ENCODE assay signal across 10 cellular contexts in the genomic region with DNA sequence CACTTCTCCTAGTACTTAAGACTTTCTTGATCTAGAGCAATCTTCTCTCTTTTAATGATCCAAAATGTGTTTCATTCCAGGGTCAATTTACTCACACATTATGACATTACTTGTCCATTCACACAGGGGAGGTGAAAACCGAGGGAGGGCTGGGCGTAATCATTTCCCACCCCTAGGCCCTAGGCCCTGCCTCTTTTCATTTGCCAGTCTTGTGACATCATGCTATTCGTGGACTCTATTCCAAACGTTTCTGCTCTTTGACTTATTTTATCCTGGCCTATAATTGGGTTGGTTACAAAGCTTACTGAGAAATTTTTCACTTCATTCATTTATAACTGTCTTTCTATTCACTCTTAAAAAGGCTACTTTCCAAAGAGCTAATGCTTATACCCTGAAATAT. TPM values are rescaled to one million over a fixed set of nuclear protein-coding genes. Genes with fewer than 3 reads are reported as not detected.
DNase-seq lines count a peak whose midpoint lies in the region; ATAC-seq and TF ChIP-seq lines count a peak whose summit lies in the region.
"Had no signal": no experiment of that assay in that cellular context is flagged by ENCODE, and none has a peak within 500 bp of the region (broad histone marks: within the 10 kb centered on the region; RNA-seq: fewer than 3 reads in every experiment).

No MANE protein-coding gene starts in this region.

- no peak for TF ChIP-seq POLR2A in ovary (IDR thresholded peaks at IDR 0.05)

- H3K27ac Mint-ChIP-seq in activated T-cell treated with anti-CD3 and anti-CD28 coated beads, Interleukin-2, amount 50 U/mL, for 24 hours = peak overlapping the region; percentile 82
- no peak overlapping the region for H3K27ac Mint-ChIP-seq in endodermal cell
- peak overlapping the region in 1 of 2 donors; percentile 45 for H3K27ac Mint-ChIP-seq in stimulated activated naive CD8-positive, alpha-beta T cell treated with anti-CD3 and anti-CD28 coated beads, Interleukin-15, amount 100 ng/mL, for 72 hours

- peaks cover 73% of the 10 kb centered on the region for H3K36me3 Mint-ChIP-seq in activated T-cell treated with anti-CD3 and anti-CD28 coated beads, Interleukin-2, amount 50 U/mL, for 24 hours (ENCODE audit: low read depth)
- peaks cover 41% of the 10 kb centered on the region for H3K36me3 Mint-ChIP-seq in endodermal cell (ENCODE audit: low read depth)

- H3K27ac ChIP-seq in SK-N-MC (no peak overlapping the region), endodermal cell (ENCODE audit: low read depth, low read length) (no peak overlapping the region), ovary (no peak overlapping the region)

- no peaks in the 10 kb centered on the region for H3K9me3 Mint-ChIP-seq in activated T-cell treated with anti-CD3 and anti-CD28 coated beads, Interleukin-2, amount 50 U/mL, for 24 hours
- H3K9me3 Mint-ChIP-seq in endodermal cell = no peaks in the 10 kb centered on the region
- H3K9me3 Mint-ChIP-seq in stimulated activated naive CD8-positive, alpha-beta T cell treated with anti-CD3 and anti-CD28 coated beads, Interleukin-15, amount 100 ng/mL, for 72 hours = no peaks in the 10 kb centered on the region
- H3K9me3 Mint-ChIP-seq: mesothelial cell of epicardium had no signal

- H3K9me3 ChIP-seq in SK-N-MC (ENCODE audit: low read depth, low read length) (no peaks in the 10 kb centered on the region), endodermal cell (ENCODE audit: control insufficient read depth, low read length) (no peaks in the 10 kb centered on the region), ovary (no peaks in the 10 kb centered on the region)

- peaks cover 50% of the 10 kb centered on the region for H3K4me1 Mint-ChIP-seq in activated T-cell treated with anti-CD3 and anti-CD28 coated beads, Interleukin-2, amount 50 U/mL, for 24 hours (ENCODE audit: low read depth)
- peaks cover 32% of the 10 kb centered on the region for H3K4me1 Mint-ChIP-seq in endodermal cell
- peaks cover 56% of the 10 kb centered on the region for H3K4me1 Mint-ChIP-seq in stimulated activated naive CD8-positive, alpha-beta T cell treated with anti-CD3 and anti-CD28 coated beads, Interleukin-15, amount 100 ng/mL, for 72 hours

- peak; percentile 18 for DNase-seq in activated T-cell treated with anti-CD3 and anti-CD28 coated beads, Interleukin-2, amount 50 U/mL, for 24 hours
- DNase-seq in activated T-cell treated with anti-CD3 and anti-CD28 coated beads for 4 hours = no peak
- no peak for DNase-seq in SK-N-MC (ENCODE audit: low read depth, low spot score)
- no peak for DNase-seq in endodermal cell
- DNase-seq in stimulated activated naive CD8-positive, alpha-beta T cell treated with anti-CD3 and anti-CD28 coated beads, Interleukin-15, amount 100 ng/mL, for 72 hours = no peak
- no peak for DNase-seq in COLO829 (ENCODE audit: low spot score)
- no peak for DNase-seq in ovary
- DNase-seq: T-helper 9 cell had no signal

- no peak for TF ChIP-seq EP300 in ovary (IDR thresholded peaks at IDR 0.05)

- H3K36me3 ChIP-seq in SK-N-MC (ENCODE audit: insufficient read depth, low read length) = peaks cover 32% of the 10 kb centered on the region
- H3K36me3 ChIP-seq in endodermal cell (ENCODE audit: control insufficient read depth, insufficient read depth, low read length) = peaks cover 32% of the 10 kb centered on the region
- H3K36me3 ChIP-seq in ovary = no peaks in the 10 kb centered on the region

- WGBS in endodermal cell (ENCODE audit: insufficient coverage in 1 of 2, insufficient read length in 1 of 2), 2 experiments = 75 to 90% methylated on average over 3 to 4 of the region's 4 CpGs
- 45 to 56% (median 47%) methylated on average over 4 of the region's 4 CpGs for WGBS in ovary, 3 donors

- peak overlapping the region; percentile 94 for H3K4me3 Mint-ChIP-seq in activated T-cell treated with anti-CD3 and anti-CD28 coated beads, Interleukin-2, amount 50 U/mL, for 24 hours
- H3K4me3 Mint-ChIP-seq in endodermal cell = no peak overlapping the region
- peak overlapping the region; percentile 88 to 94 for H3K4me3 Mint-ChIP-seq in stimulated activated naive CD8-positive, alpha-beta T cell treated with anti-CD3 and anti-CD28 coated beads, Interleukin-15, amount 100 ng/mL, for 72 hours

- no peak for TF ChIP-seq CTCF in endodermal cell (conservative IDR thresholded peaks at IDR 0.05)
- TF ChIP-seq CTCF in ovary (IDR thresholded peaks at IDR 0.05) = no peak

- no peaks in the 10 kb centered on the region for H3K27me3 Mint-ChIP-seq in activated T-cell treated with anti-CD3 and anti-CD28 coated beads, Interleukin-2, amount 50 U/mL, for 24 hours
- no peaks in the 10 kb centered on the region for H3K27me3 Mint-ChIP-seq in endodermal cell (ENCODE audit: insufficient read depth)
- H3K27me3 Mint-ChIP-seq in stimulated activated naive CD8-positive, alpha-beta T cell treated with anti-CD3 and anti-CD28 coated beads, Interleukin-15, amount 100 ng/mL, for 72 hours = no peaks in the 10 kb centered on the region

- H3K9ac ChIP-seq in SK-N-MC (ENCODE audit: insufficient read length) (no peak overlapping the region), endodermal cell (ENCODE audit: extremely low read depth, low read length, poor library complexity, severe bottlenecking) (no peak overlapping the region)

- no peak for ATAC-seq in stimulated activated naive CD8-positive, alpha-beta T cell treated with anti-CD3 and anti-CD28 coated beads, Interleukin-15, amount 100 ng/mL, for 72 hours
- ATAC-seq in GM18870 (IDR thresholded peaks at IDR 0.05; ENCODE audit: unreplicated experiment) = no peak

- H3K4me3 ChIP-seq in SK-N-MC = peak overlapping the region; percentile 96; the same call in 1 of the 2 replicates
- peak overlapping the region; percentile 95 for H3K4me3 ChIP-seq in endodermal cell (ENCODE audit: low read length)
- H3K4me3 ChIP-seq in ovary = no peak overlapping the region

- H3K4me1 ChIP-seq in endodermal cell (ENCODE audit: control insufficient read depth, insufficient read depth, low read length) = peaks cover 4% of the 10 kb centered on the region
- peaks cover 12% of the 10 kb centered on the region for H3K4me1 ChIP-seq in ovary (ENCODE audit: insufficient read depth)

- H3K27me3 ChIP-seq in endodermal cell (ENCODE audit: control insufficient read depth, insufficient read depth, low read length, poor library complexity, severe bottlenecking) (no peaks in the 10 kb centered on the region), ovary (no peaks in the 10 kb centered on the region)

- intact Hi-C loops in ovary (cut with DNase I) = no loop called here

RNA-seq across cellular contexts. Expression of a gene that starts 2.4 kb away (rescaled TPM):
- total RNA-seq in endodermal cell (10 to 100 TPM; 35.0 to 37.0 TPM), ovary (10 to 100 TPM; 18.0 to 35.0 (median 24.8) TPM)
- 45.9 TPM for polyA plus RNA-seq in endodermal cell (2013, experiment 1 of 2)
- 40.1 TPM for polyA plus RNA-seq in endodermal cell (2013, experiment 2 of 2)
- 10 to 100 TPM; 17.2 to 65.5 TPM for polyA plus RNA-seq in ovary

RNA-seq across cellular contexts. Expression of a gene that starts 54.7 kb away (rescaled TPM):
- total RNA-seq in endodermal cell = 10 to 100 TPM; 36.4 to 39.8 TPM
- polyA plus RNA-seq in endodermal cell (2013, experiment 1 of 2) = 37.1 TPM
- 37.3 TPM for polyA plus RNA-seq in endodermal cell (2013, experiment 2 of 2)
- total RNA-seq in ovary = 10 to 100 TPM; 25.8 to 52.8 (median 44.8) TPM
- 10 to 100 TPM; 42.1 to 93.9 TPM for polyA plus RNA-seq in ovary
